ENCODE assay signal across 18 cellular contexts in genomic region chr7:130435455-130435854, GRCh38. TPM values are rescaled to one million over a fixed set of nuclear protein-coding genes. Genes with fewer than 3 reads are reported as not detected.
"Had no signal": no experiment of that assay in that cellular context is flagged by ENCODE, and none has a peak within 500 bp of the region (broad histone marks: within the 10 kb centered on the region; RNA-seq: fewer than 3 reads in every experiment).

No MANE protein-coding gene starts in this region.

- H3K27me3 ChIP-seq: dorsolateral prefrontal cortex, left lung, neutrophil, sigmoid colon, stomach, testis, upper lobe of left lung had no signal

- H3K27ac ChIP-seq: dorsolateral prefrontal cortex, left lung, neutrophil, parathyroid adenoma, sigmoid colon, stomach, testis, upper lobe of left lung had no signal

- H3K9me3 Mint-ChIP-seq: endodermal cell; natural killer cell; T-helper 1 cell treated with Interleukin-12 subunit alpha and Interleukin-12 subunit beta and Interleukin-4 antibody, amounts not matched to agents 30 μg/mL and 1 μg/mL, for 36 hours had no signal

- H3K4me1 Mint-ChIP-seq: endodermal cell had no signal

- H3K27me3 Mint-ChIP-seq: activated CD4-positive, alpha-beta T cell treated with anti-CD3 and anti-CD28 coated beads, Interleukin-2, amount 10 ng/mL, durations not matched to agents 7 days and 5 days had no signal

- H3K4me3 Mint-ChIP-seq: activated CD4-positive, alpha-beta T cell treated with anti-CD3 and anti-CD28 coated beads, Interleukin-2, amount 10 ng/mL, durations not matched to agents 7 days and 5 days; endodermal cell; natural killer cell; T-helper 1 cell treated with Interleukin-12 subunit alpha and Interleukin-12 subunit beta and Interleukin-4 antibody, amounts not matched to agents 30 μg/mL and 1 μg/mL, for 36 hours had no signal

- H3K79me2 ChIP-seq: parathyroid adenoma had no signal

- H3K4me3 ChIP-seq: dorsolateral prefrontal cortex, left lung, sigmoid colon, stomach, testis, upper lobe of left lung had no signal

- ATAC-seq: left lung, natural killer cell had no signal

- H3K9ac ChIP-seq: parathyroid adenoma had no signal

- H3K36me3 ChIP-seq: left lung, neutrophil, sigmoid colon, stomach, upper lobe of left lung had no signal

- DNase-seq: activated CD4-positive, alpha-beta T cell treated with anti-CD3 and anti-CD28 coated beads, Interleukin-2, amount 10 ng/mL, durations not matched to agents 7 days and 5 days; activated CD8-positive, alpha-beta memory T cell treated with anti-CD3 and anti-CD28 coated beads for 24 hours; dorsolateral prefrontal cortex; endodermal cell; hypothalamus; kidney; left lung; natural killer cell; sigmoid colon; stimulated activated CD4-positive, alpha-beta T cell treated with anti-CD3 and anti-CD28 coated beads, Interleukin-1b, Interleukin-23, amount 100 ng/mL, for 48 hours; stomach; testis; upper lobe of left lung had no signal

- H3K36me3 Mint-ChIP-seq: natural killer cell had no signal

- H3K27ac Mint-ChIP-seq: endodermal cell; natural killer cell; T-helper 1 cell treated with Interleukin-12 subunit alpha and Interleukin-12 subunit beta and Interleukin-4 antibody, amounts not matched to agents 30 μg/mL and 1 μg/mL, for 36 hours had no signal

RNA-seq across cellular contexts. Expression of gene CPA1, which starts 55.2 kb away (rescaled TPM):
- total RNA-seq: activated CD4-positive, alpha-beta T cell treated with anti-CD3 and anti-CD28 coated beads, Interleukin-2, amount 10 ng/mL, durations not matched to agents 7 days and 5 days; astrocyte; endodermal cell; natural killer cell; stomach had no signal
- polyA plus RNA-seq: mammary epithelial cell had no signal
